In the genomic region with DNA sequence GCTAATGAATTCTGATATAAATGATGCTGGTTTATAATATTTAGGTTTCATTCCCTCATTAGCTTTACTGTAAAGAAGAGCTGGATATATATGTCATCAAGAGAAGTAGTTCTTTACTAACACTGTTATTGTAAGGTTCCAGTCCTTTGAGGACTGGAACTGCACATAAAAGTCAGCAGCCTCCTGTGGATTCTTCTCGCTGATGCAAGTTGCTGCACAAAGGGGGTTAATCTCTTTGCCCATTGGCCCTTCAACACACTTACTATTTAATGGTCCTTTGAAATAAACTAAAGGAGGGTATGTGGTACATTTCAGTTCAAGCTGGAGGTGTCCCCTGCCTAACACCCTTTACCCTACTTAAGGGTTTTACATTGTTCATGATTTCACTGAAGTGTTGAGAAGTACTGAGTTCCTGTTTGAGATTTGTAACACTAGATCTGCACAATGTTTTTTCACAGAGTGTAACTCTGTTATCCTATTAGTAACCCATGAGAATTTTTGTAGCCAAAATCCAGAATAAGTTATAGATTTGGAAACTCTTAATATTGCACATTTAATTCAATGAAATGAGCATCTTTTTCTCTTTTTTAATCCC, we compare ENCODE assay signal across 10 cellular contexts. TPM values are rescaled to one million over a fixed set of nuclear protein-coding genes. Genes with fewer than 3 reads are reported as not detected.
DNase-seq lines count a peak whose midpoint lies in the region; ATAC-seq and TF ChIP-seq lines count a peak whose summit lies in the region.
"Had no signal": no experiment of that assay in that cellular context is flagged by ENCODE, and none has a peak within 500 bp of the region (broad histone marks: within the 10 kb centered on the region; RNA-seq: fewer than 3 reads in every experiment).

No MANE protein-coding gene starts in this region.

- POLR2A ChIA-PET in A673 (lab: Charles Lee; ENCODE audit: low non-redundant PET): interaction anchor here (0.6 kb wide), 1 partner anchor 55 kb away, joined by 14 read pairs; no protein-coding TSS in a partner anchor

- H3K4me3 ChIP-seq in A673 (ENCODE audit: low read depth, low read length, poor library complexity, severe bottlenecking) (no peak overlapping the region), adipocyte (ENCODE audit: low read length) (no peak overlapping the region)
- H3K4me3 ChIP-seq: stomach had no signal

- no peak overlapping the region for H3K4me3 Mint-ChIP-seq in memory B cell
- H3K4me3 Mint-ChIP-seq in activated naive CD4-positive, alpha-beta T cell treated with anti-CD3 and anti-CD28 coated beads for 36 hours: no peak overlapping the region
- H3K4me3 Mint-ChIP-seq: activated CD4-positive, alpha-beta memory T cell treated with anti-CD3 and anti-CD28 coated beads, Interleukin-2, amount 10 ng/mL, durations not matched to agents 7 days and 5 days had no signal

- H3K4me1 Mint-ChIP-seq in memory B cell: peaks cover 35% of the 10 kb centered on the region
- H3K4me1 Mint-ChIP-seq in activated naive CD4-positive, alpha-beta T cell treated with anti-CD3 and anti-CD28 coated beads for 36 hours (ENCODE audit: low read depth): peaks cover 42% of the 10 kb centered on the region

- H3K9me3 ChIP-seq in A673 (ENCODE audit: low read depth, low read length, poor library complexity, severe bottlenecking) (no peaks in the 10 kb centered on the region), adipocyte (ENCODE audit: control insufficient read depth, low read length) (no peaks in the 10 kb centered on the region)
- H3K9me3 ChIP-seq: stomach had no signal

- ATAC-seq in memory B cell (ENCODE audit: low read depth) (no peak), HG02571 (IDR thresholded peaks at IDR 0.05; ENCODE audit: unreplicated experiment) (no peak), foreskin keratinocyte (no peak)

- H3K36me3 Mint-ChIP-seq in memory B cell: peaks cover 2% of the 10 kb centered on the region
- H3K36me3 Mint-ChIP-seq in activated naive CD4-positive, alpha-beta T cell treated with anti-CD3 and anti-CD28 coated beads for 36 hours (ENCODE audit: low read depth): peaks cover 4% of the 10 kb centered on the region

- peak overlapping the region; percentile 76 for H3K27ac Mint-ChIP-seq in memory B cell
- no peak overlapping the region for H3K27ac Mint-ChIP-seq in activated naive CD4-positive, alpha-beta T cell treated with anti-CD3 and anti-CD28 coated beads for 36 hours
- H3K27ac Mint-ChIP-seq: activated CD4-positive, alpha-beta memory T cell treated with anti-CD3 and anti-CD28 coated beads, Interleukin-2, amount 10 ng/mL, durations not matched to agents 7 days and 5 days had no signal

- H3K9ac ChIP-seq in adipocyte (ENCODE audit: low read length): no peak overlapping the region

- intact Hi-C loops in A673 (cut with micrococcal nuclease; ENCODE audit: unreplicated experiment): no loop called here
- intact Hi-C loops in activated naive CD4-positive, alpha-beta T cell treated with anti-CD3 and anti-CD28 coated beads for 36 hours (cut with micrococcal nuclease): no loop called here

- DNase-seq in A673 (ENCODE audit: low spot score): peak; percentile 32
- peak; percentile 18 for DNase-seq in DMS79 treated with DMSO at 0.1 percent for 48 hours (lab: John Stamatoyannopoulos, UW)
- peak; percentile 10 for DNase-seq in adipocyte (ENCODE audit: low read depth)
- no peak for DNase-seq in memory B cell (ENCODE audit: low spot score in 2 of 2)
- no peak for DNase-seq in activated naive CD4-positive, alpha-beta T cell treated with anti-CD3 and anti-CD28 coated beads for 36 hours
- no peak for DNase-seq in foreskin keratinocyte
- no peak for DNase-seq in substantia nigra (lab: John Stamatoyannopoulos, UW)
- DNase-seq: activated CD4-positive, alpha-beta memory T cell treated with anti-CD3 and anti-CD28 coated beads, Interleukin-2, amount 10 ng/mL, durations not matched to agents 7 days and 5 days; stomach had no signal

- H3K36me3 ChIP-seq in A673 (ENCODE audit: insufficient read depth, low read length, poor library complexity, severe bottlenecking): no peaks in the 10 kb centered on the region
- H3K36me3 ChIP-seq in adipocyte (ENCODE audit: control insufficient read depth, insufficient read depth, low read length, severe bottlenecking): no peaks in the 10 kb centered on the region
- H3K36me3 ChIP-seq: stomach had no signal

- H3K4me1 ChIP-seq in A673 (ENCODE audit: insufficient read depth, low read length, poor library complexity, severe bottlenecking) (peaks cover 14% of the 10 kb centered on the region), adipocyte (ENCODE audit: control insufficient read depth, insufficient read depth, low read length) (peaks cover 20% of the 10 kb centered on the region), foreskin keratinocyte (no peaks in the 10 kb centered on the region)

- H3K9me3 Mint-ChIP-seq in memory B cell: no peaks in the 10 kb centered on the region
- H3K9me3 Mint-ChIP-seq in activated naive CD4-positive, alpha-beta T cell treated with anti-CD3 and anti-CD28 coated beads for 36 hours: no peaks in the 10 kb centered on the region
- H3K9me3 Mint-ChIP-seq: activated CD4-positive, alpha-beta memory T cell treated with anti-CD3 and anti-CD28 coated beads, Interleukin-2, amount 10 ng/mL, durations not matched to agents 7 days and 5 days had no signal

- BruUV-seq in A673 (replicated peaks; lab: Mats Ljungman, UMichigan): no TSS peak

- H3K27ac ChIP-seq in A673 (ENCODE audit: low read depth, low read length, poor library complexity, severe bottlenecking): no peak overlapping the region
- no peak overlapping the region for H3K27ac ChIP-seq in foreskin keratinocyte
- no peak overlapping the region for H3K27ac ChIP-seq in substantia nigra (ENCODE audit: low read depth, low read length, poor library complexity, severe bottlenecking)
- H3K27ac ChIP-seq: stomach had no signal

- H3K27me3 ChIP-seq in A673 (replicated peaks; ENCODE audit: insufficient read depth, low read depth, low read length, poor library complexity) (no peaks in the 10 kb centered on the region), adipocyte (replicated peaks; ENCODE audit: control insufficient read depth, insufficient read depth, low read length) (no peaks in the 10 kb centered on the region), foreskin keratinocyte (no peaks in the 10 kb centered on the region)
- H3K27me3 ChIP-seq: stomach had no signal

- CTCF ChIA-PET in A673 (lab: Charles Lee): no interaction called here
- CTCF ChIA-PET in activated naive CD4-positive, alpha-beta T cell treated with anti-CD3 and anti-CD28 coated beads for 36 hours (lab: Charles Lee): interaction anchor here (0.6 kb wide), 1 partner anchor 28 kb away, joined by 3 read pairs; no protein-coding TSS in a partner anchor

- TF ChIP-seq CTCF in A673 (conservative IDR thresholded peaks at IDR 0.05; ENCODE audit: low read depth, low read length) (no peak), foreskin keratinocyte (conservative IDR thresholded peaks at IDR 0.05) (no peak)

- H3K27me3 Mint-ChIP-seq in memory B cell: no peaks in the 10 kb centered on the region
- H3K27me3 Mint-ChIP-seq in activated naive CD4-positive, alpha-beta T cell treated with anti-CD3 and anti-CD28 coated beads for 36 hours (ENCODE audit: low read depth): no peaks in the 10 kb centered on the region
- H3K27me3 Mint-ChIP-seq: activated CD4-positive, alpha-beta memory T cell treated with anti-CD3 and anti-CD28 coated beads, Interleukin-2, amount 10 ng/mL, durations not matched to agents 7 days and 5 days had no signal

RNA-seq across cellular contexts. Expression of a gene that starts 43.9 kb away (rescaled TPM):
- total RNA-seq in A673 (2021) (56.5 and 56.8 TPM in 2 replicates), foreskin keratinocyte (18.4 and 20.4 TPM in 2 replicates)
- 10 to 100 TPM; 60.6 to 61.3 TPM for total RNA-seq in activated naive CD4-positive, alpha-beta T cell treated with anti-CD3 and anti-CD28 coated beads for 36 hours
- polyA plus RNA-seq in foreskin keratinocyte: 2.9 and 3.4 TPM in 2 replicates

Comparison
In these comparisons a context has a peak if more than half of its experiments do, and no peak if none do; other contexts are left out.
1. DNase-seq: peak in A673 (single experiment), DMS79 treated with DMSO at 0.1 percent for 48 hours (single experiment) and adipocyte (single experiment); none in memory B cell (0 of 2), activated naive CD4-positive, alpha-beta T cell treated with anti-CD3 and anti-CD28 coated beads for 36 hours (single experiment), foreskin keratinocyte (0 of 2) and substantia nigra (0 of 49).